ENCODE assay signal across 8 cellular contexts in the genomic region with DNA sequence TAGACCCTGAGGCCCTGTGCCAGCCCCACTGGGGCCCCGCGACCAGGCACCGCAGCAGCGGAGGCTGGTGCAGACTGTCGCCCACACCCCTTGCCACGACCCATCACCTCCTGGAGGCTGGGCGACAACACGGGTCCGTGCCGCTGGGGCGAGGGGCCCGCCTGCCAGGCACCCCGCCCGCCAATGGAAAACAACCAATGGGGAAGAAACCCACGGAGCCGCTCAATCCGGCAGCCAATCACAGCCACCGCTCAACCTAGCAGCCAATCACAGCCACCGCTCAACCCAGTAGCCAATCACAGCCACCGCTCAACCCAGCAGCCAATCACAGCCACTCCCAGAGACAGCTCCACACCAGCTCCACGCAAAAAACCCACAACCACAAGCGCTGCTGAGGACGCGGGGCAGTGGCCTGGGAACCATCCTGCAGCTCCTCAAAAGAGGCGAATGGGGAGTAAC. TPM values are rescaled to one million over a fixed set of nuclear protein-coding genes. Genes with fewer than 3 reads are reported as not detected.
DNase-seq lines count a peak whose midpoint lies in the region; ATAC-seq and TF ChIP-seq lines count a peak whose summit lies in the region.

No MANE protein-coding gene starts in this region.

- H3K27me3 ChIP-seq in fibroblast of lung (ENCODE audit: control insufficient read depth, insufficient read depth, low read length): no peaks in the 10 kb centered on the region

- ATAC-seq in GM19035 (IDR thresholded peaks at IDR 0.05; ENCODE audit: unreplicated experiment) (peak; percentile 59), GM21786 (IDR thresholded peaks at IDR 0.05; ENCODE audit: unreplicated experiment) (no peak), HG02840 (IDR thresholded peaks at IDR 0.05; ENCODE audit: low FRiP score, unreplicated experiment) (no peak)
- ATAC-seq in activated CD8-positive, alpha-beta T cell treated with anti-CD3 and anti-CD28 coated beads, Interleukin-2, amount 10 ng/mL, durations not matched to agents 7 days and 5 days: peak; percentile 44

- H3K9ac ChIP-seq in fibroblast of lung (ENCODE audit: insufficient read depth, low read length): no peak overlapping the region

- no peaks in the 10 kb centered on the region for H4K20me1 ChIP-seq in fibroblast of lung (ENCODE audit: control insufficient read depth, extremely low read depth, insufficient read depth, low read length)

- H3K4me2 ChIP-seq in fibroblast of lung (ENCODE audit: extremely low read depth, insufficient read depth, low read length): no peak overlapping the region

- POLR2A ChIA-PET in activated CD8-positive, alpha-beta T cell treated with anti-CD3 and anti-CD28 coated beads, Interleukin-2, amount 10 ng/mL, durations not matched to agents 7 days and 5 days (lab: Charles Lee): interaction anchor here (0.6 to 1.6 kb wide), 4 partner anchors 12 to 67 kb away, joined by 3 to 5 read pairs (median 4); no protein-coding TSS in a partner anchor

- peaks cover 13% of the 10 kb centered on the region for H3K36me3 ChIP-seq in fibroblast of lung (ENCODE audit: control insufficient read depth, insufficient read depth, low read length)

- peak; percentile 37 for DNase-seq in Jurkat, Clone E6-1 (ENCODE audit: low read depth, low spot score)
- DNase-seq in activated CD8-positive, alpha-beta T cell treated with anti-CD3 and anti-CD28 coated beads, Interleukin-2, amount 10 ng/mL, durations not matched to agents 7 days and 5 days: peak; percentile 74
- DNase-seq in fibroblast of lung (ENCODE audit: low read depth in 2 of 2) (no peak), NCI-H146 treated with DMSO at 0.1 percent for 48 hours (lab: John Stamatoyannopoulos, UW; ENCODE audit: unreplicated experiment) (no peak)
- DNase-seq in stimulated activated CD4-positive, alpha-beta T cell treated with anti-CD3 and anti-CD28 coated beads, Interleukin-4, amount 100 ng/mL, for 24 hours: peak; percentile 82

- H3K27ac Mint-ChIP-seq in activated CD8-positive, alpha-beta T cell treated with anti-CD3 and anti-CD28 coated beads, Interleukin-2, amount 10 ng/mL, durations not matched to agents 7 days and 5 days: peak overlapping the region; percentile 82

- no peak overlapping the region for H3K4me3 ChIP-seq in Jurkat, Clone E6-1 (ENCODE audit: low read length)
- no peak overlapping the region for H3K4me3 ChIP-seq in fibroblast of lung (replicated peaks in 1 of 4; ENCODE audit: control extremely low read depth in 1 of 4, insufficient read depth in 1 of 4, low read depth in 3 of 4, low read length in 4 of 4)

- H3K9me3 ChIP-seq in fibroblast of lung (ENCODE audit: control insufficient read depth, insufficient read depth, low read depth, low read length): no peaks in the 10 kb centered on the region

- no peak overlapping the region for H2AFZ ChIP-seq in fibroblast of lung (ENCODE audit: low read length)

- peaks cover 34% of the 10 kb centered on the region for H3K4me1 Mint-ChIP-seq in activated CD8-positive, alpha-beta T cell treated with anti-CD3 and anti-CD28 coated beads, Interleukin-2, amount 10 ng/mL, durations not matched to agents 7 days and 5 days (ENCODE audit: low read depth)

- H3K9me3 Mint-ChIP-seq in activated CD8-positive, alpha-beta T cell treated with anti-CD3 and anti-CD28 coated beads, Interleukin-2, amount 10 ng/mL, durations not matched to agents 7 days and 5 days (ENCODE audit: insufficient read depth): no peaks in the 10 kb centered on the region

- H3K27ac ChIP-seq in fibroblast of lung (ENCODE audit: insufficient read depth, low read length): peak overlapping the region; percentile 98

- CTCF ChIA-PET in activated CD8-positive, alpha-beta T cell treated with anti-CD3 and anti-CD28 coated beads, Interleukin-2, amount 10 ng/mL, durations not matched to agents 7 days and 5 days (lab: Charles Lee): interaction anchor here (0.6 to 2.8 kb wide), 3 partner anchors 21 to 110 kb away, joined by 3 to 11 read pairs (median 4); no protein-coding TSS in a partner anchor

- peak overlapping the region; percentile 36 for H3K4me3 Mint-ChIP-seq in activated CD8-positive, alpha-beta T cell treated with anti-CD3 and anti-CD28 coated beads, Interleukin-2, amount 10 ng/mL, durations not matched to agents 7 days and 5 days

- H3K79me2 ChIP-seq in fibroblast of lung (ENCODE audit: control insufficient read depth, insufficient read depth, low read length): peaks cover 52% of the 10 kb centered on the region

- peaks cover 4% of the 10 kb centered on the region for H3K4me1 ChIP-seq in fibroblast of lung (ENCODE audit: control insufficient read depth, extremely low read depth, insufficient read depth, low read length)

- no peaks in the 10 kb centered on the region for H3K27me3 Mint-ChIP-seq in activated CD8-positive, alpha-beta T cell treated with anti-CD3 and anti-CD28 coated beads, Interleukin-2, amount 10 ng/mL, durations not matched to agents 7 days and 5 days (ENCODE audit: low read depth)

- peaks cover 5% of the 10 kb centered on the region for H3K36me3 Mint-ChIP-seq in activated CD8-positive, alpha-beta T cell treated with anti-CD3 and anti-CD28 coated beads, Interleukin-2, amount 10 ng/mL, durations not matched to agents 7 days and 5 days (ENCODE audit: low read depth)

- TF ChIP-seq CTCF in fibroblast of lung (conservative IDR thresholded peaks at IDR 0.05 in 1 of 2, IDR thresholded peaks at IDR 0.05 in 1 of 2; ENCODE audit: low read depth in 1 of 2, low read length in 2 of 2): no peak

RNA-seq across cellular contexts. Expression of gene GPX4, which starts 29.7 kb away (rescaled TPM):
- 394 TPM for polyA plus RNA-seq in Jurkat, Clone E6-1 (2012; ENCODE audit: insufficient read depth, insufficient read length)
- total RNA-seq in activated CD8-positive, alpha-beta T cell treated with anti-CD3 and anti-CD28 coated beads, Interleukin-2, amount 10 ng/mL, durations not matched to agents 7 days and 5 days: 100 to 1,000 TPM; 174 to 177 TPM
- 428 and 430 TPM in 2 replicates for total RNA-seq in fibroblast of lung
- 325 and 473 TPM in 2 replicates for polyA plus RNA-seq in fibroblast of lung
- 392 and 625 TPM in 2 replicates for polyA plus RNA-seq in fibroblast of lung (2012)
- polyA minus RNA-seq in fibroblast of lung (ENCODE audit: low replicate concordance): 298 and 306 TPM in 2 replicates

RNA-seq across cellular contexts. Expression of gene POLR2E, which starts 38.3 kb away (rescaled TPM):
- 159 TPM for polyA plus RNA-seq in Jurkat, Clone E6-1 (2012; ENCODE audit: insufficient read depth, insufficient read length)
- 100 to 1,000 TPM; 176 to 177 TPM for total RNA-seq in activated CD8-positive, alpha-beta T cell treated with anti-CD3 and anti-CD28 coated beads, Interleukin-2, amount 10 ng/mL, durations not matched to agents 7 days and 5 days
- total RNA-seq in fibroblast of lung: 55.2 and 55.5 TPM in 2 replicates
- polyA plus RNA-seq in fibroblast of lung: 130 and 214 TPM in 2 replicates
- polyA plus RNA-seq in fibroblast of lung (2012): 267 and 396 TPM in 2 replicates
- 169 and 202 TPM in 2 replicates for polyA minus RNA-seq in fibroblast of lung (ENCODE audit: low replicate concordance)

RNA-seq across cellular contexts. Expression of gene SBNO2, which starts 40.6 kb away (rescaled TPM):
- polyA plus RNA-seq in Jurkat, Clone E6-1 (2012; ENCODE audit: insufficient read depth, insufficient read length): 21.0 TPM
- total RNA-seq in activated CD8-positive, alpha-beta T cell treated with anti-CD3 and anti-CD28 coated beads, Interleukin-2, amount 10 ng/mL, durations not matched to agents 7 days and 5 days: 10 to 100 TPM; 58.6 to 70.5 TPM
- total RNA-seq in fibroblast of lung: 49.6 and 55.8 TPM in 2 replicates
- polyA plus RNA-seq in fibroblast of lung: 12.6 and 14.3 TPM in 2 replicates
- 33.0 and 34.3 TPM in 2 replicates for polyA plus RNA-seq in fibroblast of lung (2012)
- 72.0 and 92.9 TPM in 2 replicates for polyA minus RNA-seq in fibroblast of lung (ENCODE audit: low replicate concordance)

Comparison
In these comparisons a context has a peak if more than half of its experiments do, and no peak if none do; other contexts are left out.
1. ATAC-seq: peak in GM19035 (single experiment) and activated CD8-positive, alpha-beta T cell treated with anti-CD3 and anti-CD28 coated beads, Interleukin-2, amount 10 ng/mL, durations not matched to agents 7 days and 5 days (single experiment); none in GM21786 (single experiment) and HG02840 (single experiment).
2. DNase-seq: peak in Jurkat, Clone E6-1 (single experiment), activated CD8-positive, alpha-beta T cell treated with anti-CD3 and anti-CD28 coated beads, Interleukin-2, amount 10 ng/mL, durations not matched to agents 7 days and 5 days (single experiment) and stimulated activated CD4-positive, alpha-beta T cell treated with anti-CD3 and anti-CD28 coated beads, Interleukin-4, amount 100 ng/mL, for 24 hours (single experiment); none in fibroblast of lung (0 of 2) and NCI-H146 treated with DMSO at 0.1 percent for 48 hours (single experiment).